ENCODE assay signal across 7 cellular contexts in the genomic region with DNA sequence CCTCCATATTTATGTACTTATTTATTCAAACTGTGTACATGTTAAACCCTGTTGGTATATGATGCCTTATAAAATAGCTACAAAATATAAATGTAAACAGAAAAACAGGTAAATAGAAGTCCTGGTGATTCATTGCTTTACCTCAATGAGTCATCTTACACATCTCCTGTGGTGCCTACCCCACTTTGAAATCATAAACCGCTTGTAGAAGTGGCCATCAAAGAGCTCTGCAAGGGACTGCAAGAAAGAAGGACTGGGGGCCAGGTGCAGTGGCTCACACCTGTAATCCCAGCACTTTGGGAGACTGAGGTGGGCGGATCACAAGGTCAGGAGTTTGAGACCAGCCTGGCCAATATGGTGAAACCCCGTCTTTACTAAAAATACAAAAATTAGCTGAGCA. TPM values are rescaled to one million over a fixed set of nuclear protein-coding genes. Genes with fewer than 3 reads are reported as not detected.
DNase-seq lines count a peak whose midpoint lies in the region; ATAC-seq, FAIRE-seq and TF ChIP-seq lines count a peak whose summit lies in the region.
"Not testable (repeated sequence)": the region's sequence is repeated elsewhere in the genome, so short reads cannot be mapped to it uniquely, and the experiment has no call there.

No MANE protein-coding gene starts in this region.

- H3K9me2 ChIP-seq in hepatocyte (replicated peaks; ENCODE audit: insufficient read depth), result not testable (repeated sequence)

- H3K27me3 Mint-ChIP-seq in activated CD8-positive, alpha-beta T cell treated with anti-CD3 and anti-CD28 coated beads, Interleukin-2, amount 10 ng/mL, durations not matched to agents 7 days and 5 days (ENCODE audit: low read depth), result not testable (repeated sequence)

- BruUV-seq in Panc1 (replicated peaks; lab: Mats Ljungman, UMichigan); K562 (replicated peaks; lab: Mats Ljungman, UMichigan): not testable (repeated sequence)

- not testable (repeated sequence) for H3K9me3 Mint-ChIP-seq in activated CD8-positive, alpha-beta T cell treated with anti-CD3 and anti-CD28 coated beads, Interleukin-2, amount 10 ng/mL, durations not matched to agents 7 days and 5 days (ENCODE audit: insufficient read depth)

- intact Hi-C loops in Panc1 (cut with micrococcal nuclease; ENCODE audit: unreplicated experiment), result loop anchor here (10.0 kb wide), 1 partner anchor 81 kb away; a partner anchor contains a TSS
- intact Hi-C loops in K562 (cut with micrococcal nuclease), result not testable (repeated sequence)

- POLR2A ChIA-PET in Panc1 (lab: Charles Lee), result not testable (repeated sequence)
- POLR2A ChIA-PET in activated CD8-positive, alpha-beta T cell treated with anti-CD3 and anti-CD28 coated beads, Interleukin-2, amount 10 ng/mL, durations not matched to agents 7 days and 5 days (lab: Charles Lee), result interaction anchor here (0.7 to 1.3 kb wide), 2 partner anchors 9 to 52 kb away, joined by 4 to 11 read pairs; no protein-coding TSS in a partner anchor
- POLR2A ChIA-PET in K562 (lab: Yijun Ruan, JAX), result interaction anchor here (0.6 to 0.9 kb wide), 2 partner anchors 17 to 35 kb away, joined by 3 to 4 read pairs; no protein-coding TSS in a partner anchor

- peaks cover 18% of the 10 kb centered on the region for H3K4me1 Mint-ChIP-seq in activated CD8-positive, alpha-beta T cell treated with anti-CD3 and anti-CD28 coated beads, Interleukin-2, amount 10 ng/mL, durations not matched to agents 7 days and 5 days (ENCODE audit: low read depth)

- not testable (repeated sequence) for TF ChIP-seq POLR2A in K562 (conservative IDR thresholded peaks at IDR 0.05)

- not testable (repeated sequence) for H3K9ac ChIP-seq in K562 (ENCODE audit: insufficient read depth in 1 of 2, low read depth in 2 of 2, low read length in 2 of 2)

- H3K4me3 Mint-ChIP-seq in activated CD8-positive, alpha-beta T cell treated with anti-CD3 and anti-CD28 coated beads, Interleukin-2, amount 10 ng/mL, durations not matched to agents 7 days and 5 days, result not testable (repeated sequence)

- not testable (repeated sequence) for TF ChIP-seq EP300 in K562 (IDR thresholded peaks at IDR 0.05; ENCODE audit: low read length)

- TF ChIP-seq CTCF in Panc1 (IDR thresholded peaks at IDR 0.05); K562 (IDR thresholded peaks at IDR 0.05 in 2 of 3, conservative IDR thresholded peaks at IDR 0.05 in 1 of 3; ENCODE audit: insufficient read depth in 2 of 3, low read depth in 1 of 3, low read length in 3 of 3); hepatocyte (IDR thresholded peaks at IDR 0.05; ENCODE audit: poor library complexity): not testable (repeated sequence)

- H4K20me1 ChIP-seq in K562 (replicated peaks; ENCODE audit: control insufficient read depth, insufficient read depth, low read length); hepatocyte (ENCODE audit: insufficient read depth, poor library complexity, severe bottlenecking): not testable (repeated sequence)

- H3K9me1 ChIP-seq in K562 (ENCODE audit: control insufficient read depth, insufficient read depth, low read length), result not testable (repeated sequence)

- H2AFZ ChIP-seq in K562 (ENCODE audit: low read depth, low read length); hepatocyte: not testable (repeated sequence)

- H3K9me3 ChIP-seq in Panc1 (ENCODE audit: control insufficient read depth, insufficient read depth, low read depth, low read length); K562 (replicated peaks; ENCODE audit: control insufficient read depth, insufficient read depth, low read depth, low read length); hepatocyte (ENCODE audit: low read depth); small intestine (ENCODE audit: control insufficient read depth, low read depth): not testable (repeated sequence)

- not testable (repeated sequence) for H3K4me2 ChIP-seq in K562 (ENCODE audit: insufficient read depth, low read length); hepatocyte

- DNase-seq in DMS53 treated with DMSO at 0.1 percent for 48 hours (lab: John Stamatoyannopoulos, UW; ENCODE audit: unreplicated experiment) (peak; percentile 23), HPDE6-E6E7 (ENCODE audit: extremely low spot score) (peak; percentile 63), Panc1 (ENCODE audit: low read depth, low spot score) (peak; percentile 32), small intestine (peak; percentile 36)
- not testable (repeated sequence) for DNase-seq in activated CD8-positive, alpha-beta T cell treated with anti-CD3 and anti-CD28 coated beads, Interleukin-2, amount 10 ng/mL, durations not matched to agents 7 days and 5 days; K562 (ENCODE audit: extremely low read depth in 1 of 4, low spot score in 3 of 4); hepatocyte (ENCODE audit: low spot score)

- CTCF ChIA-PET in Panc1 (lab: Charles Lee); K562 (lab: Yijun Ruan, JAX; ENCODE audit: low intra/inter-chr PET ratio): not testable (repeated sequence)
- CTCF ChIA-PET in activated CD8-positive, alpha-beta T cell treated with anti-CD3 and anti-CD28 coated beads, Interleukin-2, amount 10 ng/mL, durations not matched to agents 7 days and 5 days (lab: Charles Lee), result interaction anchor here (1.3 to 3.5 kb wide), 3 partner anchors 9 to 10 kb away, joined by 5 to 17 read pairs (median 6); no protein-coding TSS in a partner anchor

- TF ChIP-seq RAD21 in K562 (CRISPR knock-in tag; conservative IDR thresholded peaks at IDR 0.05 in 1 of 2, IDR thresholded peaks at IDR 0.05 in 1 of 2), result not testable (repeated sequence)

- WGBS in K562 (ENCODE audit: insufficient coverage, low coverage, missing lambda C conversion rate), result 58% methylated on average over 1 of the region's 3 CpGs
- 89% methylated on average over 3 of the region's 3 CpGs for WGBS in hepatocyte (ENCODE audit: low lambda C conversion rate, missing lambda C conversion rate)
- WGBS in small intestine, 3 donors, result 63 to 82% (median 71%) methylated on average over 3 of the region's 3 CpGs

- H3K27ac ChIP-seq in Panc1 (ENCODE audit: low read length); K562 (ENCODE audit: extremely low read depth, low read depth, low read length); small intestine (ENCODE audit: low read depth in 1 of 2, low read length in 1 of 2): not testable (repeated sequence)
- peak overlapping the region; percentile 80 for H3K27ac ChIP-seq in hepatocyte

- H3K27ac Mint-ChIP-seq in activated CD8-positive, alpha-beta T cell treated with anti-CD3 and anti-CD28 coated beads, Interleukin-2, amount 10 ng/mL, durations not matched to agents 7 days and 5 days, result not testable (repeated sequence)

- peak; percentile 83 for ATAC-seq in Panc1
- ATAC-seq in activated CD8-positive, alpha-beta T cell treated with anti-CD3 and anti-CD28 coated beads, Interleukin-2, amount 10 ng/mL, durations not matched to agents 7 days and 5 days, result peak; percentile 53
- not testable (repeated sequence) for ATAC-seq in K562

- H3K36me3 ChIP-seq in Panc1 (ENCODE audit: control insufficient read depth, insufficient read depth, low read length); K562 (ENCODE audit: control insufficient read depth, insufficient read depth, low read length); hepatocyte (replicated peaks; ENCODE audit: insufficient read depth, low read depth); small intestine (ENCODE audit: control insufficient read depth in 2 of 2, insufficient read depth in 2 of 2, low read length in 2 of 2): not testable (repeated sequence)

- in situ Hi-C loops in Panc1 (cut with HindIII; ENCODE audit: low pct_unique_long_range_greater_than_20kb, low sequenced_read_pairs); K562 (cut with MboI): not testable (repeated sequence)

- not testable (repeated sequence) for H3K27me3 ChIP-seq in Panc1 (ENCODE audit: control insufficient read depth, insufficient read depth, low read length); K562 (ENCODE audit: control insufficient read depth in 2 of 2, insufficient read depth in 2 of 2, low read length in 2 of 2); hepatocyte; small intestine (ENCODE audit: control insufficient read depth in 2 of 2, insufficient read depth in 2 of 2, low read length in 2 of 2)

- H3K4me3 ChIP-seq in Panc1 (ENCODE audit: low read depth in 2 of 2, low read length in 2 of 2); K562; hepatocyte; small intestine (ENCODE audit: low read depth in 1 of 2, low read length in 2 of 2): not testable (repeated sequence)

- not testable (repeated sequence) for H3K79me2 ChIP-seq in K562 (ENCODE audit: control insufficient read depth, insufficient read depth, low read length); hepatocyte

- H3K4me1 ChIP-seq in Panc1 (ENCODE audit: control insufficient read depth, insufficient read depth, low read length), result peaks cover 14% of the 10 kb centered on the region
- H3K4me1 ChIP-seq in K562 (replicated peaks in 1 of 2; ENCODE audit: control insufficient read depth in 2 of 2, insufficient read depth in 2 of 2, low read length in 2 of 2), result peaks cover 9 to 22% of the 10 kb centered on the region in 2 experiments; a peak in 3 of 5 replicates
- peaks cover 14% of the 10 kb centered on the region for H3K4me1 ChIP-seq in hepatocyte (ENCODE audit: insufficient read depth)
- not testable (repeated sequence) for H3K4me1 ChIP-seq in small intestine (ENCODE audit: control insufficient read depth in 2 of 2, insufficient read depth in 1 of 2, low read depth in 1 of 2, low read length in 1 of 2)

- FAIRE-seq in K562 (lab: Jason Lieb, UNC); small intestine (lab: Jason Lieb, UNC): not testable (repeated sequence)

- not testable (repeated sequence) for H3K36me3 Mint-ChIP-seq in activated CD8-positive, alpha-beta T cell treated with anti-CD3 and anti-CD28 coated beads, Interleukin-2, amount 10 ng/mL, durations not matched to agents 7 days and 5 days (ENCODE audit: low read depth)

RNA-seq across cellular contexts. Expression of a gene that starts 57.2 kb away (rescaled TPM):
- 64.6 TPM for total RNA-seq in Panc1 (2021; ENCODE audit: unreplicated experiment)
- polyA plus RNA-seq in Panc1 (2012; ENCODE audit: insufficient read length), result 43.9 TPM
- total RNA-seq in activated CD8-positive, alpha-beta T cell treated with anti-CD3 and anti-CD28 coated beads, Interleukin-2, amount 10 ng/mL, durations not matched to agents 7 days and 5 days, result 10 to 100 TPM; 28.6 to 36.4 TPM
- 56.5 and 86.7 TPM in 2 replicates for total RNA-seq in K562 (2011; cell fraction: chromatin; rRNA removed; ENCODE audit: low replicate concordance)
- total RNA-seq in K562 (2011; cell fraction: nucleolus; rRNA removed), result 65.5 and 66.5 TPM in 2 replicates
- total RNA-seq in K562 (2011; cell fraction: nucleoplasm; rRNA removed), result 76.8 and 103 TPM in 2 replicates
- total RNA-seq in K562 (2014; rRNA removed), result 90.9 and 131 TPM in 2 replicates
- total RNA-seq in K562 (2014; rRNA removed; fragmentation: Illumina TruSeq; extraction: Trizol), result 89.6 and 95.5 TPM in 2 replicates
- total RNA-seq in K562 (2015; rRNA removed; fragmentation: Illumina TruSeq; extraction: Trizol), result 67.4 and 75.0 TPM in 2 replicates
- total RNA-seq in K562 (2021), result 86.1 and 89.1 TPM in 2 replicates
- 112 and 128 TPM in 2 replicates for polyA plus RNA-seq in K562 (2011; rRNA removed)
- polyA plus RNA-seq in K562 (2011; cell fraction: cytosol; rRNA removed), result 115 and 125 TPM in 2 replicates
- 114 and 127 TPM in 2 replicates for polyA plus RNA-seq in K562 (2011; cell fraction: nucleus; rRNA removed)
- polyA plus RNA-seq in K562 (2012), result 64.4 and 69.3 TPM in 2 replicates
- polyA plus RNA-seq in K562 (2014; fragmentation: Illumina TruSeq; extraction: Trizol), result 89.3 and 96.6 TPM in 2 replicates
- polyA plus RNA-seq in K562 (2014; fragmentation: Nextera tagmentation; extraction: Ambion mirVana), result 10 to 100 TPM; 17.8 to 25.8 TPM
- 91.8 and 100 TPM in 2 replicates for polyA plus RNA-seq in K562 (2014; rRNA removed)
- 53.0 and 61.8 TPM in 2 replicates for polyA minus RNA-seq in K562 (2011; rRNA and poly(A)+ RNA removed)
- 24.5 and 25.6 TPM in 2 replicates for polyA minus RNA-seq in K562 (2011; cell fraction: cytosol; rRNA and poly(A)+ RNA removed)
- polyA minus RNA-seq in K562 (2011; cell fraction: nucleus; rRNA and poly(A)+ RNA removed), result 17.9 and 22.4 TPM in 2 replicates
- 40.4 and 46.2 TPM in 2 replicates for total RNA-seq in hepatocyte
- polyA plus RNA-seq in hepatocyte, result 51.0 and 52.4 TPM in 2 replicates
- 100 to 1,000 TPM; 115 to 185 (median 163) TPM for polyA plus RNA-seq in small intestine
